ENCODE assay signal across 25 cellular contexts in genomic region chr6:46629698-46630097, GRCh38. TPM values are rescaled to one million over a fixed set of nuclear protein-coding genes. Genes with fewer than 3 reads are reported as not detected.
"Had no signal": no experiment of that assay in that cellular context is flagged by ENCODE, and none has a peak within 500 bp of the region (broad histone marks: within the 10 kb centered on the region; RNA-seq: fewer than 3 reads in every experiment).

No MANE protein-coding gene starts in this region.

- H3K4me3 ChIP-seq: left lung, lower lobe of right lung, pancreas, prostate gland, sigmoid colon, spleen, tibial nerve, uterus had no signal

- H3K4me1 ChIP-seq: left lung, pancreas, prostate gland, sigmoid colon, uterus had no signal

- H3K27me3 Mint-ChIP-seq: stimulated activated naive CD8-positive, alpha-beta T cell treated with anti-CD3 and anti-CD28 coated beads, Interleukin-15, amount 100 ng/mL, for 72 hours; type B pancreatic cell had no signal

- H3K4me1 Mint-ChIP-seq: stimulated activated effector memory CD8-positive, alpha-beta T cell treated with anti-CD3 and anti-CD28 coated beads, Interleukin-12 subunit alpha, Interleukin-12 subunit beta, amount 100 ng/mL, for 72 hours had no signal

- ATAC-seq: left colon; left lung; lower lobe of right lung; naive thymus-derived CD8-positive, alpha-beta T cell; right cardiac atrium; stimulated activated effector memory CD8-positive, alpha-beta T cell treated with anti-CD3 and anti-CD28 coated beads, Interleukin-12 subunit alpha, Interleukin-12 subunit beta, amount 100 ng/mL, for 72 hours; stimulated activated naive CD8-positive, alpha-beta T cell treated with anti-CD3 and anti-CD28 coated beads, Interleukin-15, amount 100 ng/mL, for 72 hours had no signal

- H3K36me3 Mint-ChIP-seq: immature natural killer cell; naive thymus-derived CD8-positive, alpha-beta T cell; stimulated activated effector memory CD8-positive, alpha-beta T cell treated with anti-CD3 and anti-CD28 coated beads, Interleukin-12 subunit alpha, Interleukin-12 subunit beta, amount 100 ng/mL, for 72 hours had no signal

- H3K27me3 ChIP-seq: left lung, pancreas, sigmoid colon, spleen, tibial nerve, uterus had no signal

- H3K27ac Mint-ChIP-seq: immature natural killer cell; naive thymus-derived CD8-positive, alpha-beta T cell; nephron; stimulated activated effector memory CD8-positive, alpha-beta T cell treated with anti-CD3 and anti-CD28 coated beads, Interleukin-12 subunit alpha, Interleukin-12 subunit beta, amount 100 ng/mL, for 72 hours; stimulated activated naive CD8-positive, alpha-beta T cell treated with anti-CD3 and anti-CD28 coated beads, Interleukin-15, amount 100 ng/mL, for 72 hours; type B pancreatic cell had no signal

- H3K27ac ChIP-seq: left lung, lower lobe of right lung, pancreas, prostate gland, sigmoid colon, spleen, uterus had no signal

- H3K9me3 Mint-ChIP-seq: immature natural killer cell; naive thymus-derived CD8-positive, alpha-beta T cell; nephron; stimulated activated effector memory CD8-positive, alpha-beta T cell treated with anti-CD3 and anti-CD28 coated beads, Interleukin-12 subunit alpha, Interleukin-12 subunit beta, amount 100 ng/mL, for 72 hours; stimulated activated naive CD8-positive, alpha-beta T cell treated with anti-CD3 and anti-CD28 coated beads, Interleukin-15, amount 100 ng/mL, for 72 hours; type B pancreatic cell had no signal

- H3K4me3 Mint-ChIP-seq: immature natural killer cell; naive thymus-derived CD8-positive, alpha-beta T cell; nephron; stimulated activated effector memory CD8-positive, alpha-beta T cell treated with anti-CD3 and anti-CD28 coated beads, Interleukin-12 subunit alpha, Interleukin-12 subunit beta, amount 100 ng/mL, for 72 hours; stimulated activated naive CD8-positive, alpha-beta T cell treated with anti-CD3 and anti-CD28 coated beads, Interleukin-15, amount 100 ng/mL, for 72 hours; type B pancreatic cell had no signal

- H3K9me3 ChIP-seq: left lung, lower lobe of right lung, pancreas, prostate gland, sigmoid colon, spleen, tibial nerve, uterus had no signal

- H3K36me3 ChIP-seq: left lung, lower lobe of right lung, pancreas, prostate gland, sigmoid colon, spleen, tibial nerve, uterus had no signal

- DNase-seq: immature natural killer cell; kidney; left colon; left lung; lower lobe of right lung; mammary epithelial cell; mesenchymal stem cell; naive thymus-derived CD8-positive, alpha-beta T cell; pancreas; posterior cingulate gyrus; retina; right cardiac atrium; sigmoid colon; small intestine; spleen; stimulated activated CD4-positive, alpha-beta T cell treated with anti-CD3 and anti-CD28 coated beads, Interleukin-4, amount 100 ng/mL, for 24 hours; stimulated activated naive CD4-positive, alpha-beta T cell treated with Interleukin-2 at 50 U/mL for 16 hours; stimulated activated naive CD8-positive, alpha-beta T cell treated with anti-CD3 and anti-CD28 coated beads, Interleukin-15, amount 100 ng/mL, for 72 hours; substantia nigra; uterus had no signal

RNA-seq across cellular contexts. Expression of gene CYP39A1, which starts 22.9 kb away (rescaled TPM):
- total RNA-seq: naive thymus-derived CD8-positive, alpha-beta T cell had no signal
